ENCODE assay signal across 1 cellular context in the genomic region with DNA sequence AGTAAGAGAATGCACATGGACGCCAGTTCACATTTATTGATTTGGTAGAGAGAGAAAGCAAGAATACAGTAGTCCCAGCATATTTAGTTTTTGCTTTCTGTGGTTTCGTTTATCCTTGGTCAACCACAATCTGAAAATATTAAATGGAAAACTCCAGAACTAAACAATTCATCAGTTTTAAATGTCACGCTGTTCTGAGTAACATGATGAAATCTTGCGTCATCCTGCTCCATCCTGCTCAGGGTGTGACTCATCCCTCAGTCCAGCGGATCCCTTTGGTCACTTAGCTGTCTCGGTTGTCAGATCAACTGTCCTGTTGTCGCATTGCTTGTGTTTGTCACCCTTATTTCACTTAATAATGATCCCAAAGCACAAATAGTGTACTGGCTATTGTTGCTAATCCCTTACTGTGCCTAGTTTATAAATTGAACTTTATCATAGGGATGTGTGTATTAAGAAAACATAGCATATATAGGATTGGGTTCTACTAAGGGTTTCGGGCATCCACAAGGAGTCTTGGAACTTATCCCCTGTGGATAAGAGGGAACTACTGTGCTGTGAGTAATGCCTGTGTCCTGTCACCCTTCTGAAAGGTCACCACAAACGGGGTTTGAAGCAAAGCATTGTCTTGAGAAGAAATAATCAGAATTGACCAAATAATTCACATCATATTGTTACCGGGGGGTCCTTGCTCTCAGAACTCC.
TF ChIP-seq lines count a peak whose summit lies in the region.

No MANE protein-coding gene starts in this region.

TF ChIP-seq in HCT116, 20 proteins besides CTCF, POLR2A, EP300 and RAD21 (continued from another document):
- TF ChIP-seq YY1 (IDR thresholded peaks at IDR 0.05; ENCODE audit: extremely low read depth, insufficient replicate concordance, low read depth, low read length), result no peak
- TF ChIP-seq, protein P1, sequence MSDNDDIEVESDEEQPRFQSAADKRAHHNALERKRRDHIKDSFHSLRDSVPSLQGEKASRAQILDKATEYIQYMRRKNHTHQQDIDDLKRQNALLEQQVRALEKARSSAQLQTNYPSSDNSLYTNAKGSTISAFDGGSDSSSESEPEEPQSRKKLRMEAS (IDR thresholded peaks at IDR 0.05), result peak; percentile 74
- peak; percentile 83 for TF ChIP-seq JUND (IDR thresholded peaks at IDR 0.05)
- TF ChIP-seq FOSL1 (IDR thresholded peaks at IDR 0.05; ENCODE audit: low read depth), result peak; percentile 76
- no peak for TF ChIP-seq ZNF274 (IDR thresholded peaks at IDR 0.05; ENCODE audit: low read depth, low read length)
- no peak for TF ChIP-seq EZH2 (IDR thresholded peaks at IDR 0.05)
